ENCODE assay signal across 1 cellular context in genomic region chr18:31498450-31499156, GRCh38.
A peak's percentile ranks its signal among the peaks of the same experiment; 100 is the strongest.
TF ChIP-seq lines count a peak whose summit lies in the region.

No MANE protein-coding gene starts in this region.

TF ChIP-seq in HEK293, 187 proteins besides CTCF, POLR2A, EP300 and RAD21 (continued from another document):
- TF ChIP-seq, protein P1, sequence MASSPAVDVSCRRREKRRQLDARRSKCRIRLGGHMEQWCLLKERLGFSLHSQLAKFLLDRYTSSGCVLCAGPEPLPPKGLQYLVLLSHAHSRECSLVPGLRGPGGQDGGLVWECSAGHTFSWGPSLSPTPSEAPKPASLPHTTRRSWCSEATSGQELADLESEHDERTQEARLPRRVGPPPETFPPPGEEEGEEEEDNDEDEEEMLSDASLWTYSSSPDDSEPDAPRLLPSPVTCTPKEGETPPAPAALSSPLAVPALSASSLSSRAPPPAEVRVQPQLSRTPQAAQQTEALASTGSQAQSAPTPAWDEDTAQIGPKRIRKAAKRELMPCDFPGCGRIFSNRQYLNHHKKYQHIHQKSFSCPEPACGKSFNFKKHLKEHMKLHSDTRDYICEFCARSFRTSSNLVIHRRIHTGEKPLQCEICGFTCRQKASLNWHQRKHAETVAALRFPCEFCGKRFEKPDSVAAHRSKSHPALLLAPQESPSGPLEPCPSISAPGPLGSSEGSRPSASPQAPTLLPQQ (tag by site-specific recombination; IDR thresholded peaks at IDR 0.05) = peak; percentile 5; the same call in 1 of the 2 replicates
